ENCODE assay signal across 22 cellular contexts in genomic region chr3:35422826-35423601, GRCh38.
DNase-seq lines count a peak whose midpoint lies in the region; TF ChIP-seq lines count a peak whose summit lies in the region.
"Had no signal": no experiment of that assay in that cellular context is flagged by ENCODE, and none has a peak within 500 bp of the region (broad histone marks: within the 10 kb centered on the region; RNA-seq: fewer than 3 reads in every experiment).

No MANE protein-coding gene starts in this region.

- no peaks in the 10 kb centered on the region for H3K9me2 ChIP-seq in OCI-LY1 (ENCODE audit: low read depth, low read length)

- H3K27ac Mint-ChIP-seq in CD4-positive, alpha-beta memory T cell: no peak overlapping the region
- H3K27ac Mint-ChIP-seq: immature natural killer cell; memory B cell; T-helper 2 cell treated with Interferon-gamma antibody and Interleukin-4, amounts not matched to agents 5 μg/mL and 100 μg/mL, for 36 hours had no signal

- no peaks in the 10 kb centered on the region for H3K36me3 Mint-ChIP-seq in CD4-positive, alpha-beta memory T cell
- H3K36me3 Mint-ChIP-seq: immature natural killer cell, memory B cell had no signal

- H3F3A ChIP-seq in OCI-LY1 (ENCODE audit: insufficient read depth, low read length): no peaks in the 10 kb centered on the region

- no peak for TF ChIP-seq CTCF in A673 (conservative IDR thresholded peaks at IDR 0.05; ENCODE audit: low read depth, low read length)
- no peak for TF ChIP-seq CTCF in OCI-LY1 (IDR thresholded peaks at IDR 0.05; ENCODE audit: low read length)
- TF ChIP-seq CTCF in cardiac fibroblast (IDR thresholded peaks at IDR 0.05; ENCODE audit: low read depth, low read length): no peak

- POLR2A ChIA-PET in A673 (lab: Charles Lee; ENCODE audit: low non-redundant PET): no interaction called here
- POLR2A ChIA-PET in CD4-positive, alpha-beta memory T cell (lab: Charles Lee; ENCODE audit: partially characterized antibody): no interaction called here

- intact Hi-C loops in A673 (cut with micrococcal nuclease; ENCODE audit: unreplicated experiment): no loop called here
- intact Hi-C loops in CD4-positive, alpha-beta memory T cell (cut with micrococcal nuclease): no loop called here

- H3K4me3 ChIP-seq in A673 (ENCODE audit: low read depth, low read length, poor library complexity, severe bottlenecking) (no peak overlapping the region), OCI-LY1 (ENCODE audit: low read depth, low read length, poor library complexity, severe bottlenecking) (no peak overlapping the region), cardiac fibroblast (replicated peaks in 1 of 2; ENCODE audit: low read depth in 2 of 2, low read length in 2 of 2) (no peak overlapping the region)
- H3K4me3 ChIP-seq in CD4-positive, alpha-beta memory T cell (ENCODE audit: low read length in 2 of 2): no peak overlapping the region
- H3K4me3 ChIP-seq: gastroesophageal sphincter, GM12878, right lobe of liver, tibial nerve had no signal

- H3K9me3 Mint-ChIP-seq in CD4-positive, alpha-beta memory T cell: peaks cover 1 to 6% (median 4%) of the 10 kb centered on the region in 8 donors
- H3K9me3 Mint-ChIP-seq: neural crest cell; T-helper 2 cell treated with Interferon-gamma antibody and Interleukin-4, amounts not matched to agents 5 μg/mL and 100 μg/mL, for 36 hours had no signal

- peak overlapping the region; percentile 22 for H3K4me2 ChIP-seq in OCI-LY1 (ENCODE audit: low read length)

- H3K4me3 Mint-ChIP-seq in CD4-positive, alpha-beta memory T cell: no peak overlapping the region
- H3K4me3 Mint-ChIP-seq: immature natural killer cell; memory B cell; neural crest cell; T-helper 2 cell treated with Interferon-gamma antibody and Interleukin-4, amounts not matched to agents 5 μg/mL and 100 μg/mL, for 36 hours had no signal

- H3K27ac ChIP-seq in A673 (ENCODE audit: low read depth, low read length, poor library complexity, severe bottlenecking) (peak overlapping the region; percentile 33), OCI-LY1 (ENCODE audit: low read depth, low read length, poor library complexity, severe bottlenecking) (peak overlapping the region; percentile 66)
- H3K27ac ChIP-seq in CD4-positive, alpha-beta memory T cell (ENCODE audit: low read depth, low read length): no peak overlapping the region
- H3K27ac ChIP-seq: gastroesophageal sphincter, right lobe of liver, tibial nerve had no signal

- peak overlapping the region; percentile 39 for H3K9ac ChIP-seq in OCI-LY1 (ENCODE audit: low read length)

- H3K9me3 ChIP-seq in A673 (ENCODE audit: low read depth, low read length, poor library complexity, severe bottlenecking): no peaks in the 10 kb centered on the region
- H3K9me3 ChIP-seq in OCI-LY1 (ENCODE audit: low read length): no peaks in the 10 kb centered on the region
- H3K9me3 ChIP-seq in CD4-positive, alpha-beta memory T cell (ENCODE audit: control insufficient read depth in 1 of 2, low read length in 2 of 2): no peaks in the 10 kb centered on the region
- H3K9me3 ChIP-seq: gastroesophageal sphincter, right lobe of liver, tibial nerve had no signal

- H3K36me3 ChIP-seq in A673 (ENCODE audit: insufficient read depth, low read length, poor library complexity, severe bottlenecking) (no peaks in the 10 kb centered on the region), OCI-LY1 (ENCODE audit: insufficient read depth, low read length) (no peaks in the 10 kb centered on the region)
- H3K36me3 ChIP-seq in CD4-positive, alpha-beta memory T cell (ENCODE audit: insufficient read depth, low read length): no peaks in the 10 kb centered on the region
- H3K36me3 ChIP-seq: gastroesophageal sphincter, right lobe of liver, tibial nerve had no signal

- BruUV-seq in A673 (replicated peaks; lab: Mats Ljungman, UMichigan): TSS peak; percentile 49

- H3K27me3 Mint-ChIP-seq in CD4-positive, alpha-beta memory T cell: no peaks in the 10 kb centered on the region
- H3K27me3 Mint-ChIP-seq: memory B cell had no signal

- no peaks in the 10 kb centered on the region for H4K20me1 ChIP-seq in OCI-LY1 (ENCODE audit: insufficient read depth, low read length)

- H3K79me2 ChIP-seq in OCI-LY1 (ENCODE audit: insufficient read depth, low read length): no peaks in the 10 kb centered on the region

- no peaks in the 10 kb centered on the region for H3K27me3 ChIP-seq in A673 (replicated peaks; ENCODE audit: insufficient read depth, low read depth, low read length, poor library complexity)
- no peaks in the 10 kb centered on the region for H3K27me3 ChIP-seq in OCI-LY1 (ENCODE audit: insufficient read depth, low read length)
- no peaks in the 10 kb centered on the region for H3K27me3 ChIP-seq in CD4-positive, alpha-beta memory T cell (ENCODE audit: insufficient read depth, low read length)
- H3K27me3 ChIP-seq: gastroesophageal sphincter, right lobe of liver, tibial nerve had no signal

- CTCF ChIA-PET in A673 (lab: Charles Lee): no interaction called here
- CTCF ChIA-PET in CD4-positive, alpha-beta memory T cell (lab: Charles Lee; ENCODE audit: partially characterized antibody): no interaction called here

- H3K4me1 ChIP-seq in A673 (ENCODE audit: insufficient read depth, low read length, poor library complexity, severe bottlenecking) (peaks cover 8% of the 10 kb centered on the region), OCI-LY1 (ENCODE audit: insufficient read depth, low read length, severe bottlenecking) (peaks cover 16% of the 10 kb centered on the region)
- no peaks in the 10 kb centered on the region for H3K4me1 ChIP-seq in CD4-positive, alpha-beta memory T cell (ENCODE audit: insufficient read depth, low read length)
- H3K4me1 ChIP-seq: gastroesophageal sphincter, right lobe of liver, tibial nerve had no signal

- no peaks in the 10 kb centered on the region for H3K4me1 Mint-ChIP-seq in CD4-positive, alpha-beta memory T cell
- H3K4me1 Mint-ChIP-seq: immature natural killer cell, memory B cell, neural crest cell had no signal

- peak overlapping the region; percentile 98 for H2AFZ ChIP-seq in OCI-LY1 (ENCODE audit: low read length)

- DNase-seq in A673 (ENCODE audit: low spot score) (peak; percentile 20), cardiac fibroblast (ENCODE audit: low read depth in 2 of 2) (peak; percentile 25 to 47), myocyte (ENCODE audit: low read depth) (peak; percentile 42), COLO668 (lab: John Stamatoyannopoulos, UW; ENCODE audit: unreplicated experiment) (no peak), superior temporal gyrus (ENCODE audit: extremely low spot score) (no peak), HPDE6-E6E7 (ENCODE audit: extremely low spot score) (no peak)
- no peak for DNase-seq in CD4-positive, alpha-beta memory T cell
- DNase-seq: activated CD4-positive, alpha-beta T cell treated with anti-CD3 and anti-CD28 coated beads for 48 hours; activated naive CD4-positive, alpha-beta T cell treated with anti-CD3 and anti-CD28 coated beads, Interleukin-2, amount 50 U/mL, for 16 hours; activated T-cell treated with anti-CD3 and anti-CD28 coated beads for 4 hours; central memory CD4-positive, alpha-beta T cell; immature natural killer cell; NCI-H2171 treated with DMSO at 0.1 percent for 48 hours; right lobe of liver; stimulated activated CD4-positive, alpha-beta T cell treated with anti-CD3 and anti-CD28 coated beads, Interleukin-4, amount 100 ng/mL, for 24 hours had no signal

Comparison
In these comparisons a context has a peak if more than half of its experiments do, and no peak if none do; other contexts are left out.
1. DNase-seq: peak in A673 (single experiment), cardiac fibroblast (2 of 2) and myocyte (single experiment); none in CD4-positive, alpha-beta memory T cell (0 of 5), COLO668 (single experiment), superior temporal gyrus (single experiment) and HPDE6-E6E7 (single experiment).